8 cellular contexts compared by ENCODE assay signal in the genomic region with DNA sequence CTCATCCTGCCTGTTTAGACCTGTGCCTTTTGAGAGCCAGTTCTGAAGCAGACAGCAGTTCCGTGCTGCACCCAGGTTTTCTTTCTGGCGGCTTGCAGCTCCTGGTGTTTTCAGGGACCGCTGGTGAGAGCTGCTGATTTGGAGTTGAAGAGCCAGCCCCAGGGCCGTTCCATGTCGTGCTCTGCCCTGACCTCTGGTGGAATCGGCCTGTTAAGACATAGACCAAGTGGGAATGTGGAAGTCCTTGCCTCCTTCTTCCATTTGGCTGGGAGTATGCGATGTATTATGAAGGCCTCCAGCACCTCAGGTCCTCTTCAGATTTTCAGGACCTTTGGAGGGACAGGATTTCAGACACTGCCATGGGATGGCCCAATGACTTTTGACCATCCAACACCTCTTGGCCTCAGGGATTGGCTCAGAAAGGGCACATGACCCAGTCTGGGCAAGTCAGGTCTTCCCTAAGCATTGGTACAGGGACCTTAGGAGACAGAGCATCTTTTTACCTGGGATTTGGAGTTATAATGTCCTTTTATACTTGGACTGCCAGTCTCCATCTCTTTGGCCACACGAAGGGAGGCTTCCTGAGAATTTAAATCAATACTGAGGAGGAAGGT.
DNase-seq lines count a peak whose midpoint lies in the region; ATAC-seq and TF ChIP-seq lines count a peak whose summit lies in the region.

No MANE protein-coding gene starts in this region.

- H3K9ac ChIP-seq in mucosa of stomach (ENCODE audit: low read length) = peak overlapping the region; percentile 31

- peak; percentile 86 for TF ChIP-seq CTCF in AG04449 (IDR thresholded peaks at IDR 0.05; ENCODE audit: insufficient read depth, low read length, missing control alignments)
- TF ChIP-seq CTCF in epithelial cell of esophagus (IDR thresholded peaks at IDR 0.05; ENCODE audit: insufficient read depth, low read depth, low read length, missing control alignments) = peak; percentile 76

- H3K4me1 ChIP-seq in mucosa of stomach (ENCODE audit: control insufficient read depth, insufficient read depth, low read length) = peaks cover 11% of the 10 kb centered on the region

- H3K4me3 ChIP-seq in AG04449 (ENCODE audit: low read depth, low read length) (no peak overlapping the region), epithelial cell of esophagus (ENCODE audit: low read length) (no peak overlapping the region), mucosa of stomach (ENCODE audit: low read length) (no peak overlapping the region)

- ATAC-seq in GM18502 (IDR thresholded peaks at IDR 0.05; ENCODE audit: poor library complexity, unreplicated experiment) = peak; percentile 78
- peak; percentile 76 for ATAC-seq in HG03139 (IDR thresholded peaks at IDR 0.05; ENCODE audit: unreplicated experiment)
- ATAC-seq in stimulated activated naive CD8-positive, alpha-beta T cell treated with anti-CD3 and anti-CD28 coated beads, Interleukin-15, Interleukin-2, amounts not matched to agents 100 U/mL and 50 U/mL, for 24 hours = peak; percentile 77

- no peaks in the 10 kb centered on the region for H3K9me3 ChIP-seq in mucosa of stomach (ENCODE audit: control insufficient read depth, low read length)

- DNase-seq in AG04449 (ENCODE audit: low read depth, low spot score) (no peak), NCI-H748 (lab: John Stamatoyannopoulos, UW; ENCODE audit: unreplicated experiment) (peak; percentile 76), epithelial cell of esophagus (ENCODE audit: low read depth) (peak; percentile 78)
- peak in 2 of 3 experiments; percentile 6 to 14 for DNase-seq in activated CD8-positive, alpha-beta memory T cell treated with anti-CD3 and anti-CD28 coated beads for 48 hours (ENCODE audit: low read depth in 2 of 3, low spot score in 2 of 3)
- DNase-seq in stimulated activated naive CD8-positive, alpha-beta T cell treated with anti-CD3 and anti-CD28 coated beads, Interleukin-15, Interleukin-2, amounts not matched to agents 100 U/mL and 50 U/mL, for 24 hours = peak; percentile 47

- H3K36me3 ChIP-seq in mucosa of stomach (ENCODE audit: control insufficient read depth, insufficient read depth, low read length) = no peaks in the 10 kb centered on the region

- CTCF ChIA-PET in AG04449 (lab: Yijun Ruan, JAX) = interaction anchor here (0.6 to 4.5 kb wide), 30 partner anchors 9 to 1137 kb away, joined by 3 to 73 read pairs (median 4); a partner anchor contains a TSS

- no peaks in the 10 kb centered on the region for H3K27me3 ChIP-seq in mucosa of stomach (ENCODE audit: control insufficient read depth, insufficient read depth, low read length)

- POLR2A ChIA-PET in AG04449 (lab: Yijun Ruan, JAX) = no interaction called here
